Comparison of ENCODE assay signal across 12 cellular contexts in the genomic region with DNA sequence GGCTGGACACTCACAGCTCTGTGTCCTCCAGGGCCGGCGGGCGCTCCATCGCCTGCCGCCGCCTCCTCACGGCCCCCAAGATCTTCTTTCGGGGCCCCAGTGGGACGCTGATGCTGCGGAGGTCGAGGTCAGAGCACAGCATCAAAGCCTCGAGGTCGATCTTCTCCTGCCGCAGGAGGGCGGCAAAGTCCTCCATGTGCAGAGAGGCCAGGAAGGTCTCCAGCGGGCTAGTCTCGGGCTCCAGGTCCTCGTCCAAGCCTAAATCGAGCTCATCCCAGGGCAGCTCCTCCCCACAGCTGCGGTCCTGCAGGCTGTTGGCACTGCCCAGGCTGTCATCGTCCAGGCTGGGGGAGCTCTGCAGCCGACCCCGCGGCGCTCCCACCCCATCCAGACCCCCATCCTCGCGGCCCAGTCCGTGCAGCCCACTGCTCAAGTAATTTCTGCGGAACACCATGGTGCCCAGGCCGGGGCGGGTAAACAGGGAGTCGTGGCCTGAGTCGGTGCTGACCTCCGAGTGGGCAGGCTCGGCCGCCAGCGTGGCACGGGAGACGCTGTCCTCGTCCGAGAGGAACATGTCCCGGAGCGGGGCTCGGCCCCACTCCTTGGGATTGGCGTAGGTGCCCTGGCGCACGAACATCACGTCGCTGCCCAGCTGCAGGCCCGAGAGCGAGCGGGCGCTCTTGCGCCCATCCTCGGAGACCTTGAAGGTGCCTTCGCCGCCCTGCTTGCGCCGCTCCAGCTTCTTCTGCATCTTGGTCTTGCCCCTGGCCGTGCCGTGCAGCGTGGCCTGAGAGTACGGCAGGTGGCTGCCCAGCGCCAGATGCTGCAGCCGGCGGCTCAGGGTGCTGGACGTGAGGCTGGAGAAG. TPM values are rescaled to one million over a fixed set of nuclear protein-coding genes. Genes with fewer than 3 reads are reported as not detected.
DNase-seq lines count a peak whose midpoint lies in the region; ATAC-seq and TF ChIP-seq lines count a peak whose summit lies in the region.
"Had no signal": no experiment of that assay in that cellular context is flagged by ENCODE, and none has a peak within 500 bp of the region (broad histone marks: within the 10 kb centered on the region; RNA-seq: fewer than 3 reads in every experiment).

No MANE protein-coding gene starts in this region.

- H3K36me3 ChIP-seq in BJ (ENCODE audit: control insufficient read depth, insufficient read depth, low read length): no peaks in the 10 kb centered on the region
- no peaks in the 10 kb centered on the region for H3K36me3 ChIP-seq in GM23338 (ENCODE audit: insufficient read depth)
- no peaks in the 10 kb centered on the region for H3K36me3 ChIP-seq in WERI-Rb-1
- H3K36me3 ChIP-seq in left lung: no peaks in the 10 kb centered on the region

- no peaks in the 10 kb centered on the region for H4K20me1 ChIP-seq in GM23338 (replicated peaks; ENCODE audit: insufficient read depth)

- DNase-seq in BJ (ENCODE audit: low read depth) (no peak), GM23338 (ENCODE audit: low spot score) (peak; percentile 82), WERI-Rb-1 (no peak), left lung (no peak), DMS79 (lab: John Stamatoyannopoulos, UW) (no peak), RKO (ENCODE audit: low spot score) (no peak)
- DNase-seq: activated effector memory CD4-positive, alpha-beta T cell treated with Interleukin-2 at 50 U/mL for 16 hours; T-helper 17 cell had no signal

- H3K4me1 ChIP-seq in GM23338 (ENCODE audit: insufficient read depth) (peaks cover 13% of the 10 kb centered on the region), left lung (peaks cover 16 to 21% of the 10 kb centered on the region in 2 donors)

- H3K9me3 Mint-ChIP-seq in GM23338: no peaks in the 10 kb centered on the region; the same call in 2 of the 3 replicates
- no peaks in the 10 kb centered on the region for H3K9me3 Mint-ChIP-seq in stimulated activated memory B cell treated with anti-CD40 and anti-IgM and Interleukin-4, amounts not matched to agents 10 μg/mL and 1 μg/mL and 100 μg/mL, for 72 hours

- H3K27me3 ChIP-seq in BJ (ENCODE audit: control insufficient read depth, insufficient read depth, low read length) (peaks cover 25% of the 10 kb centered on the region), GM23338 (ENCODE audit: insufficient read depth) (peaks cover 40% of the 10 kb centered on the region), WERI-Rb-1 (ENCODE audit: insufficient read depth, low read depth, severe bottlenecking) (peaks cover 15% of the 10 kb centered on the region), left lung (peaks cover 35 to 96% of the 10 kb centered on the region in 2 donors)

- H3F3A ChIP-seq in GM23338 (replicated peaks; ENCODE audit: low read depth): no peaks in the 10 kb centered on the region

- H3K79me2 ChIP-seq in GM23338 (replicated peaks; ENCODE audit: insufficient read depth): no peaks in the 10 kb centered on the region

- peaks cover 7% of the 10 kb centered on the region for H3K4me1 Mint-ChIP-seq in GM23338
- peaks cover 19% of the 10 kb centered on the region for H3K4me1 Mint-ChIP-seq in stimulated activated memory B cell treated with anti-CD40 and anti-IgM and Interleukin-4, amounts not matched to agents 10 μg/mL and 1 μg/mL and 100 μg/mL, for 72 hours

- CTCF ChIA-PET in BJ (lab: Yijun Ruan, JAX): interaction anchor here (0.8 to 7.5 kb wide), 5 partner anchors 14 to 42 kb away, joined by 3 to 48 read pairs (median 4); no protein-coding TSS in a partner anchor

- POLR2A ChIA-PET in BJ (lab: Charles Lee): no interaction called here

- no peak overlapping the region for H3K4me3 ChIP-seq in BJ (ENCODE audit: low read depth, low read length)
- H3K4me3 ChIP-seq in GM23338: no peak overlapping the region
- H3K4me3 ChIP-seq in WERI-Rb-1 (ENCODE audit: low read depth, low read length): no peak overlapping the region
- H3K4me3 ChIP-seq in left lung: no peak overlapping the region
- H3K4me3 ChIP-seq: lung had no signal

- peaks cover 35% of the 10 kb centered on the region for H3K27me3 Mint-ChIP-seq in GM23338 (ENCODE audit: insufficient read depth, low read depth, poor library complexity)
- H3K27me3 Mint-ChIP-seq in stimulated activated memory B cell treated with anti-CD40 and anti-IgM and Interleukin-4, amounts not matched to agents 10 μg/mL and 1 μg/mL and 100 μg/mL, for 72 hours: peaks cover 90% of the 10 kb centered on the region

- TF ChIP-seq CTCF in BJ (IDR thresholded peaks at IDR 0.05; ENCODE audit: insufficient read depth, low read depth, low read length): peak; percentile 33; the same call in 1 of the 2 replicates
- TF ChIP-seq CTCF in GM23338 (conservative IDR thresholded peaks at IDR 0.05; ENCODE audit: low read depth in 2 of 2): peak; percentile 40 to 83
- TF ChIP-seq CTCF in WERI-Rb-1 (IDR thresholded peaks at IDR 0.05; ENCODE audit: low read depth, low read length): peak; percentile 36; the same call in 1 of the 2 replicates
- no peak for TF ChIP-seq CTCF in left lung (IDR thresholded peaks at IDR 0.05)

- H3K9me3 ChIP-seq in WERI-Rb-1 (ENCODE audit: severe bottlenecking) (no peaks in the 10 kb centered on the region), left lung (no peaks in the 10 kb centered on the region)

- H2AFZ ChIP-seq in GM23338: 0 out of 2 replicates have a peak overlapping the region, but pooled peaks have one; percentile 52

- H3K36me3 Mint-ChIP-seq in GM23338 (ENCODE audit: low read depth): no peaks in the 10 kb centered on the region
- no peaks in the 10 kb centered on the region for H3K36me3 Mint-ChIP-seq in stimulated activated memory B cell treated with anti-CD40 and anti-IgM and Interleukin-4, amounts not matched to agents 10 μg/mL and 1 μg/mL and 100 μg/mL, for 72 hours

- H3K9me2 ChIP-seq in GM23338 (ENCODE audit: insufficient read depth): no peaks in the 10 kb centered on the region

- H3K4me2 ChIP-seq in GM23338: no peak overlapping the region; the same call in 1 of the 2 replicates

- peak; percentile 26 for ATAC-seq in GM23338
- ATAC-seq in left lung: peak; percentile 5
- no peak for ATAC-seq in stimulated activated memory B cell treated with anti-CD40 and anti-IgM and Interleukin-4, amounts not matched to agents 10 μg/mL and 1 μg/mL and 100 μg/mL, for 72 hours
- ATAC-seq in GM18517 (IDR thresholded peaks at IDR 0.05; ENCODE audit: unreplicated experiment): no peak
- ATAC-seq: T-helper 17 cell had no signal

- H3K27ac ChIP-seq in GM23338 (ENCODE audit: low read depth): no peak overlapping the region
- H3K27ac ChIP-seq in WERI-Rb-1: no peak overlapping the region
- H3K27ac ChIP-seq in left lung: no peak overlapping the region

- intact Hi-C loops in left lung (cut with DNase I): no loop called here

- no peak overlapping the region for H3K27ac Mint-ChIP-seq in GM23338
- no peak overlapping the region for H3K27ac Mint-ChIP-seq in stimulated activated memory B cell treated with anti-CD40 and anti-IgM and Interleukin-4, amounts not matched to agents 10 μg/mL and 1 μg/mL and 100 μg/mL, for 72 hours
- H3K27ac Mint-ChIP-seq: T-helper 17 cell had no signal

- no peak overlapping the region for H3K4me3 Mint-ChIP-seq in GM23338
- no peak overlapping the region for H3K4me3 Mint-ChIP-seq in stimulated activated memory B cell treated with anti-CD40 and anti-IgM and Interleukin-4, amounts not matched to agents 10 μg/mL and 1 μg/mL and 100 μg/mL, for 72 hours
- H3K4me3 Mint-ChIP-seq: T-helper 17 cell had no signal

TF ChIP-seq in GM23338, 12 proteins besides CTCF, POLR2A, EP300 and RAD21 (continues in another document):
- TF ChIP-seq POLR2AphosphoS5 (IDR thresholded peaks at IDR 0.05; ENCODE audit: low read depth): no peak
- TF ChIP-seq NANOG (IDR thresholded peaks at IDR 0.05; ENCODE audit: borderline replicate concordance): no peak

RNA-seq across cellular contexts. Expression of a gene that starts 3.4 kb away (rescaled TPM):
- not detected in 2 replicates for polyA plus RNA-seq in BJ (2011; rRNA removed)
- polyA minus RNA-seq in BJ (2011; rRNA and poly(A)+ RNA removed): 0.15 TPM in 1 of 2 replicates, not detected in the other
- total RNA-seq in GM23338 (2014; rRNA removed; shearing (Covaris generic)): 1.7 and 3.5 TPM in 2 replicates
- 0.28 and 0.34 TPM in 2 replicates for polyA plus RNA-seq in GM23338 (2016; fragmentation: Nextera tagmentation; extraction: Ambion mirVana)
- not detected for total RNA-seq in left lung
- total RNA-seq: lung, T-helper 17 cell had no signal

RNA-seq across cellular contexts. Expression of a gene that starts 4.4 kb away (rescaled TPM):
- polyA plus RNA-seq in BJ (2011; rRNA removed) (not detected in 2 replicates), GM23338 (2016; fragmentation: Nextera tagmentation; extraction: Ambion mirVana) (not detected in 2 replicates)
- polyA minus RNA-seq in BJ (2011; rRNA and poly(A)+ RNA removed): not detected in 2 replicates
- not detected in 2 replicates for total RNA-seq in GM23338 (2014; rRNA removed; shearing (Covaris generic))
- not detected for total RNA-seq in left lung
- total RNA-seq: lung, T-helper 17 cell, temporal lobe had no signal
- polyA plus RNA-seq: lung had no signal

RNA-seq across cellular contexts. Expression of a gene that starts 16.0 kb away (rescaled TPM):
- polyA plus RNA-seq in BJ (2011; rRNA removed) (not detected in 2 replicates), GM23338 (2016; fragmentation: Nextera tagmentation; extraction: Ambion mirVana) (not detected in 2 replicates)
- not detected in 2 replicates for polyA minus RNA-seq in BJ (2011; rRNA and poly(A)+ RNA removed)
- not detected in 2 replicates for total RNA-seq in GM23338 (2014; rRNA removed; shearing (Covaris generic))
- not detected for total RNA-seq in left lung
- total RNA-seq: lung, T-helper 17 cell, temporal lobe had no signal
- polyA plus RNA-seq: lung had no signal

RNA-seq across cellular contexts. Expression of a gene that starts 26.2 kb away (rescaled TPM):
- polyA plus RNA-seq in BJ (2011; rRNA removed) (not detected in 2 replicates), GM23338 (2016; fragmentation: Nextera tagmentation; extraction: Ambion mirVana) (0.35 and 0.42 TPM in 2 replicates)
- not detected in 2 replicates for polyA minus RNA-seq in BJ (2011; rRNA and poly(A)+ RNA removed)
- 0.73 and 1.6 TPM in 2 replicates for total RNA-seq in GM23338 (2014; rRNA removed; shearing (Covaris generic))
- not detected for total RNA-seq in left lung
- total RNA-seq: lung, T-helper 17 cell had no signal
- polyA plus RNA-seq: lung had no signal

RNA-seq across cellular contexts. Expression of a gene that starts 46.9 kb away (rescaled TPM):
- polyA plus RNA-seq in BJ (2011; rRNA removed): 20.2 and 38.0 TPM in 2 replicates
- polyA minus RNA-seq in BJ (2011; rRNA and poly(A)+ RNA removed): 7.9 and 11.3 TPM in 2 replicates
- 33.1 and 34.5 TPM in 2 replicates for total RNA-seq in GM23338 (2014; rRNA removed; shearing (Covaris generic))
- polyA plus RNA-seq in GM23338 (2016; fragmentation: Nextera tagmentation; extraction: Ambion mirVana): 19.9 and 21.7 TPM in 2 replicates
- 10 to 100 TPM in 1 of 2 donors, 1 to 10 TPM in 1; 7.7 to 17.2 TPM for total RNA-seq in left lung

Comparison
In these comparisons a context has a peak if more than half of its experiments do, and no peak if none do; other contexts are left out.
1. CTCF ChIP-seq: peak in BJ (single experiment), GM23338 (2 of 2) and WERI-Rb-1 (single experiment); none in left lung (0 of 2).
2. ATAC-seq: peak in GM23338 (single experiment) and left lung (single experiment); none in stimulated activated memory B cell treated with anti-CD40 and anti-IgM and Interleukin-4, amounts not matched to agents 10 μg/mL and 1 μg/mL and 100 μg/mL, for 72 hours (single experiment) and GM18517 (single experiment).